ENCODE assay signal across 1 cellular context in the genomic region with DNA sequence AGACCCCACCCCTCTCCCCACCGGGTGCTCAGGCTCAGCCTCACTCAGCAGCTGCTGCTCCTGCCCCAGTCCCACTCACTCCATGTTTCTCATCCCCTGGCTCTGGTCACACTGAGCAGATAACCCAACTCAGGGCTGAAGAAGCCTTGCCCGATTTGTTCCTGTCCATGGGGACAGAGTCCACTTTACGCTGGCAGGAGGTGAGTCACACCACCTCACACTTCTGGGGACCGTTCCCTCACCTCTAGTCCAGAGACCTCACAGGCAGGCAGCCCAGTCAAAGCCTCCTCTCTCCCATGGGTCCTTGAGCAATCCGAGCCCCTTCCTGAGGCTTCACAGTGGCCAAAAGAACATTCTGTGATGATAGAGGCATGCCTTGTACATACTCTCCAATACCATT.
TF ChIP-seq lines count a peak whose summit lies in the region.

No MANE protein-coding gene starts in this region.

TF ChIP-seq in HCT116, 20 proteins besides CTCF, POLR2A, EP300 and RAD21 (continued from another document):
- TF ChIP-seq, protein P1, sequence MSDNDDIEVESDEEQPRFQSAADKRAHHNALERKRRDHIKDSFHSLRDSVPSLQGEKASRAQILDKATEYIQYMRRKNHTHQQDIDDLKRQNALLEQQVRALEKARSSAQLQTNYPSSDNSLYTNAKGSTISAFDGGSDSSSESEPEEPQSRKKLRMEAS (IDR thresholded peaks at IDR 0.05) = no peak
- TF ChIP-seq, protein P2, sequence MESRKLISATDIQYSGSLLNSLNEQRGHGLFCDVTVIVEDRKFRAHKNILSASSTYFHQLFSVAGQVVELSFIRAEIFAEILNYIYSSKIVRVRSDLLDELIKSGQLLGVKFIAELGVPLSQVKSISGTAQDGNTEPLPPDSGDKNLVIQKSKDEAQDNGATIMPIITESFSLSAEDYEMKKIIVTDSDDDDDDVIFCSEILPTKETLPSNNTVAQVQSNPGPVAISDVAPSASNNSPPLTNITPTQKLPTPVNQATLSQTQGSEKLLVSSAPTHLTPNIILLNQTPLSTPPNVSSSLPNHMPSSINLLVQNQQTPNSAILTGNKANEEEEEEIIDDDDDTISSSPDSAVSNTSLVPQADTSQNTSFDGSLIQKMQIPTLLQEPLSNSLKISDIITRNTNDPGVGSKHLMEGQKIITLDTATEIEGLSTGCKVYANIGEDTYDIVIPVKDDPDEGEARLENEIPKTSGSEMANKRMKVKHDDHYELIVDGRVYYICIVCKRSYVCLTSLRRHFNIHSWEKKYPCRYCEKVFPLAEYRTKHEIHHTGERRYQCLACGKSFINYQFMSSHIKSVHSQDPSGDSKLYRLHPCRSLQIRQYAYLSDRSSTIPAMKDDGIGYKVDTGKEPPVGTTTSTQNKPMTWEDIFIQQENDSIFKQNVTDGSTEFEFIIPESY (IDR thresholded peaks at IDR 0.05; ENCODE audit: extremely low read depth, insufficient replicate concordance, low read length) = no peak
